In genomic region chrX:46681849-46682248, GRCh38 we compare ENCODE assay signal across 28 cellular contexts.
"Had no signal": no experiment of that assay in that cellular context is flagged by ENCODE, and none has a peak within 500 bp of the region (broad histone marks: within the 10 kb centered on the region; RNA-seq: fewer than 3 reads in every experiment).

No MANE protein-coding gene starts in this region.

- H3K9me3 Mint-ChIP-seq: activated naive CD4-positive, alpha-beta T cell treated with anti-CD3 and anti-CD28 coated beads, Interleukin-2, amount 50 U/mL, for 24 hours; activated T-helper 2 cell treated with anti-CD3 and anti-CD28 coated beads, Interferon-gamma antibody, Interleukin-2, Interleukin-4, amounts not matched to agents 10 μg/mL and 5 μg/mL and 100 μg/mL, durations not matched to agents 14 hours and 24 hours and 36 hours; effector memory CD8-positive, alpha-beta T cell had no signal

- H3K27ac Mint-ChIP-seq: activated CD4-positive, alpha-beta T cell treated with anti-CD3 and anti-CD28 coated beads for 36 hours; activated CD8-positive, alpha-beta memory T cell treated with anti-CD3 and anti-CD28 coated beads, Interleukin-2, amount 10 ng/mL, durations not matched to agents 7 days and 5 days; activated CD8-positive, alpha-beta T cell treated with anti-CD3 and anti-CD28 coated beads, Interleukin-2, amount 10 ng/mL, durations not matched to agents 7 days and 5 days; activated naive CD4-positive, alpha-beta T cell treated with anti-CD3 and anti-CD28 coated beads, Interleukin-2, amount 50 U/mL, for 24 hours; activated T-helper 2 cell treated with anti-CD3 and anti-CD28 coated beads, Interferon-gamma antibody, Interleukin-2, Interleukin-4, amounts not matched to agents 10 μg/mL and 5 μg/mL and 100 μg/mL, durations not matched to agents 14 hours and 24 hours and 36 hours; brain; effector memory CD8-positive, alpha-beta T cell; nephron had no signal

- H3K27me3 Mint-ChIP-seq: activated CD4-positive, alpha-beta T cell treated with anti-CD3 and anti-CD28 coated beads for 36 hours; activated CD8-positive, alpha-beta memory T cell treated with anti-CD3 and anti-CD28 coated beads, Interleukin-2, amount 10 ng/mL, durations not matched to agents 7 days and 5 days; activated naive CD4-positive, alpha-beta T cell treated with anti-CD3 and anti-CD28 coated beads, Interleukin-2, amount 50 U/mL, for 24 hours; brain; effector memory CD8-positive, alpha-beta T cell had no signal

- DNase-seq: activated CD4-positive, alpha-beta T cell treated with anti-CD3 and anti-CD28 coated beads for 36 hours; activated CD4-positive, CD25-positive, alpha-beta regulatory T cell; activated CD8-positive, alpha-beta memory T cell treated with anti-CD3 and anti-CD28 coated beads, Interleukin-2, amount 10 ng/mL, durations not matched to agents 7 days and 5 days; activated CD8-positive, alpha-beta T cell treated with anti-CD3 and anti-CD28 coated beads, Interleukin-2, amount 10 ng/mL, durations not matched to agents 7 days and 5 days; activated T-cell treated with anti-CD3 and anti-CD28 coated beads, Interleukin-2, amount 50 U/mL, for 48 hours; aorta; cerebellar nuclear complex; effector memory CD8-positive, alpha-beta T cell; erythroblast; left lung; lower lobe of right lung; ovary; retina; sigmoid colon; stimulated activated CD4-positive, alpha-beta T cell treated with anti-CD3 and anti-CD28 coated beads, Interleukin-15, amount 100 ng/mL, for 24 hours; stimulated activated CD4-positive, alpha-beta T cell treated with anti-CD3 and anti-CD28 coated beads, Interleukin-2, amount 100 ng/mL, for 24 hours; stimulated activated naive CD4-positive, alpha-beta T cell treated with Interleukin-2 at 50 U/mL for 16 hours had no signal

- H3K27me3 ChIP-seq: cardiac muscle cell, left lung, neutrophil, ovary had no signal

- H3K4me3 ChIP-seq: cardiac muscle cell, coronary artery, left lung, lower lobe of right lung, ovary, prostate gland, sigmoid colon, tibial nerve had no signal

- FAIRE-seq: frontal cortex, islet of Langerhans had no signal

- H3K27ac ChIP-seq: cardiac muscle cell, coronary artery, left lung, lower lobe of right lung, neutrophil, ovary, prostate gland, sigmoid colon, tibial nerve had no signal

- H3K4me1 Mint-ChIP-seq: brain, nephron had no signal

- H3K36me3 ChIP-seq: cardiac muscle cell, left lung, lower lobe of right lung, neutrophil, ovary, prostate gland, sigmoid colon, tibial nerve had no signal

- H3K4me1 ChIP-seq: left lung, lower lobe of right lung, prostate gland, sigmoid colon, tibial nerve had no signal

- H3K9me3 ChIP-seq: left lung, lower lobe of right lung, neutrophil, ovary, prostate gland, sigmoid colon, tibial nerve had no signal

- ATAC-seq: activated CD4-positive, alpha-beta T cell treated with anti-CD3 and anti-CD28 coated beads for 36 hours; activated CD8-positive, alpha-beta memory T cell treated with anti-CD3 and anti-CD28 coated beads, Interleukin-2, amount 10 ng/mL, durations not matched to agents 7 days and 5 days; activated CD8-positive, alpha-beta T cell treated with anti-CD3 and anti-CD28 coated beads, Interleukin-2, amount 10 ng/mL, durations not matched to agents 7 days and 5 days; effector memory CD8-positive, alpha-beta T cell; left lung; lower lobe of right lung had no signal

- H3K4me3 Mint-ChIP-seq: activated CD4-positive, alpha-beta T cell treated with anti-CD3 and anti-CD28 coated beads for 36 hours; activated CD8-positive, alpha-beta memory T cell treated with anti-CD3 and anti-CD28 coated beads, Interleukin-2, amount 10 ng/mL, durations not matched to agents 7 days and 5 days; activated CD8-positive, alpha-beta T cell treated with anti-CD3 and anti-CD28 coated beads, Interleukin-2, amount 10 ng/mL, durations not matched to agents 7 days and 5 days; activated naive CD4-positive, alpha-beta T cell treated with anti-CD3 and anti-CD28 coated beads, Interleukin-2, amount 50 U/mL, for 24 hours; brain; effector memory CD8-positive, alpha-beta T cell; nephron had no signal
